ENCODE assay signal across 8 cellular contexts in genomic region chr2:64018715-64019082, GRCh38. TPM values are rescaled to one million over a fixed set of nuclear protein-coding genes. Genes with fewer than 3 reads are reported as not detected.
DNase-seq lines count a peak whose midpoint lies in the region; ATAC-seq and TF ChIP-seq lines count a peak whose summit lies in the region.

No MANE protein-coding gene starts in this region.

- H3K36me3 ChIP-seq in Peyer's patch: no peaks in the 10 kb centered on the region

- H3K9me3 ChIP-seq in Peyer's patch: no peaks in the 10 kb centered on the region

- peak; percentile 62 for ATAC-seq in GM18498 (IDR thresholded peaks at IDR 0.05; ENCODE audit: unreplicated experiment)
- peak; percentile 45 for ATAC-seq in HG03025 (IDR thresholded peaks at IDR 0.05; ENCODE audit: low FRiP score, unreplicated experiment)

- DNase-seq in AG08396 (ENCODE audit: low spot score): peak; percentile 52
- peak; percentile 42 to 80 (median 69) for DNase-seq in Peyer's patch
- DNase-seq in cardiac fibroblast (ENCODE audit: low read depth in 2 of 2): peak; percentile 53 to 58
- DNase-seq in left kidney (ENCODE audit: low read depth, low spot score): peak; percentile 82
- DNase-seq in stimulated activated CD8-positive, alpha-beta memory T cell treated with anti-CD3 and anti-CD28 coated beads, Interleukin-4, amount 100 ng/mL, for 48 hours: peak; percentile 64
- no peak for DNase-seq in foreskin melanocyte

- peaks cover 0 to 10% (median 4%) of the 10 kb centered on the region in 4 donors for H3K4me1 ChIP-seq in Peyer's patch

- H3K4me3 ChIP-seq in Peyer's patch: peak overlapping the region; percentile 81 to 91 (median 89)
- H3K4me3 ChIP-seq in cardiac fibroblast (replicated peaks in 1 of 2; ENCODE audit: low read depth in 2 of 2, low read length in 2 of 2): peak overlapping the region; percentile 61 to 70

- no peak for TF ChIP-seq POLR2A in Peyer's patch (IDR thresholded peaks at IDR 0.05)

- H3K27me3 ChIP-seq in Peyer's patch: no peaks in the 10 kb centered on the region

- no peak for TF ChIP-seq CTCF in Peyer's patch (IDR thresholded peaks at IDR 0.05)
- no peak for TF ChIP-seq CTCF in cardiac fibroblast (IDR thresholded peaks at IDR 0.05; ENCODE audit: low read depth, low read length)

- H3K27ac ChIP-seq in Peyer's patch: peak overlapping the region; percentile 91 to 98 (median 96)

RNA-seq across cellular contexts. Expression of gene VPS54, which starts 0.5 kb away (rescaled TPM):
- 10 to 100 TPM; 16.6 to 24.8 (median 20.9) TPM for total RNA-seq in Peyer's patch
